ENCODE assay signal across 1 cellular context in the genomic region with DNA sequence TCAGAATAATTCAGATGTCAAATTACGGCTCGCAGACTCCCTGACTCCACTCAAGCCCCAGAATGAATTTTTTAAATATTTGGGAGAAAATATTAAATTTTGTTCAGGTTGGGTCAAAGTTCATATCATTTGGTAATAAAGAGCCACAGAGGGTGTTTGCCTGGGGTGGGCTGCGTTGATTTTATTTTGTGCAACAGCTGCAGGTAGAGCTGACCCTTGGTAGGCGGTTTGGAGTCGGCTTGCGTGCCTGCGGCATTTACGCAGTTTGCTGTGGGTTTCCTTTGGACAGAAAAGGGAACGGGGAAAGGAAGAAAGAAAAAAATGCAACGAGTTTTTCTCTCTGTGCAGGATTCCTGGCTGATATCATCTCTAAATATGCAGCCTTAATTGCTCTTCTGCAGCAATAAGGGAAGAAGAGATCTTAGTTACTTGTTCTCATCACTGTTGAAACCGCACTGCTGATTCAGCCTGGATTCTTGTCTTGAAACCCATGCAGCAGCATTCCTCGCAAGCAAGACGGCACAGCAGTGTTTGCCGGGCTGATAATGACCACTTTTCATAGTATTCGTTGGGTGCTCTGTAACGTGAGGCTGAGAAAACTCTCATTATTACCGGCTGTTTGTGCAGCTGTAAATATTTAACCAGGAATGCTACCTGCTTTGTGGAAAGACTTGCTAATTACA.
TF ChIP-seq lines count a peak whose summit lies in the region.

No MANE protein-coding gene starts in this region.

TF ChIP-seq in HepG2, 621 proteins besides CTCF, POLR2A, EP300 and RAD21 (continued from another document and continues in another):
- TF ChIP-seq, protein P1, sequence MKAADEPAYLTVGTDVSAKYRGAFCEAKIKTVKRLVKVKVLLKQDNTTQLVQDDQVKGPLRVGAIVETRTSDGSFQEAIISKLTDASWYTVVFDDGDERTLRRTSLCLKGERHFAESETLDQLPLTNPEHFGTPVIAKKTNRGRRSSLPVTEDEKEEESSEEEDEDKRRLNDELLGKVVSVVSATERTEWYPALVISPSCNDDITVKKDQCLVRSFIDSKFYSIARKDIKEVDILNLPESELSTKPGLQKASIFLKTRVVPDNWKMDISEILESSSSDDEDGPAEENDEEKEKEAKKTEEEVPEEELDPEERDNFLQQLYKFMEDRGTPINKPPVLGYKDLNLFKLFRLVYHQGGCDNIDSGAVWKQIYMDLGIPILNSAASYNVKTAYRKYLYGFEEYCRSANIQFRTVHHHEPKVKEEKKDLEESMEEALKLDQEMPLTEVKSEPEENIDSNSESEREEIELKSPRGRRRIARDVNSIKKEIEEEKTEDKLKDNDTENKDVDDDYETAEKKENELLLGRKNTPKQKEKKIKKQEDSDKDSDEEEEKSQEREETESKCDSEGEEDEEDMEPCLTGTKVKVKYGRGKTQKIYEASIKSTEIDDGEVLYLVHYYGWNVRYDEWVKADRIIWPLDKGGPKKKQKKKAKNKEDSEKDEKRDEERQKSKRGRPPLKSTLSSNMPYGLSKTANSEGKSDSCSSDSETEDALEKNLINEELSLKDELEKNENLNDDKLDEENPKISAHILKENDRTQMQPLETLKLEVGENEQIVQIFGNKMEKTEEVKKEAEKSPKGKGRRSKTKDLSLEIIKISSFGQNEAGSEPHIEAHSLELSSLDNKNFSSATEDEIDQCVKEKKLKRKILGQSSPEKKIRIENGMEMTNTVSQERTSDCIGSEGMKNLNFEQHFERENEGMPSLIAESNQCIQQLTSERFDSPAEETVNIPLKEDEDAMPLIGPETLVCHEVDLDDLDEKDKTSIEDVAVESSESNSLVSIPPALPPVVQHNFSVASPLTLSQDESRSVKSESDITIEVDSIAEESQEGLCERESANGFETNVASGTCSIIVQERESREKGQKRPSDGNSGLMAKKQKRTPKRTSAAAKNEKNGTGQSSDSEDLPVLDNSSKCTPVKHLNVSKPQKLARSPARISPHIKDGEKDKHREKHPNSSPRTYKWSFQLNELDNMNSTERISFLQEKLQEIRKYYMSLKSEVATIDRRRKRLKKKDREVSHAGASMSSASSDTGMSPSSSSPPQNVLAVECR (CRISPR knock-in tag; IDR thresholded peaks at IDR 0.05; ENCODE audit: borderline replicate concordance), result no peak; the same call in 1 of the 2 replicates
- TF ChIP-seq HDAC2 (CRISPR knock-in tag; IDR thresholded peaks at IDR 0.05) (peak; percentile 74; the same call in 1 of the 2 replicates), SETDB1 (CRISPR knock-in tag; IDR thresholded peaks at IDR 0.05; ENCODE audit: borderline replicate concordance) (no peak), ZNF143 (CRISPR knock-in tag; IDR thresholded peaks at IDR 0.05) (no peak), ZNF431 (CRISPR knock-in tag; IDR thresholded peaks at IDR 0.05; ENCODE audit: borderline replicate concordance, low read depth) (no peak), ZSCAN9 (CRISPR knock-in tag; IDR thresholded peaks at IDR 0.05; ENCODE audit: borderline replicate concordance) (0 out of 2 replicates have a peak, but pooled peaks have one; percentile 22), FIP1L1 (IDR thresholded peaks at IDR 0.05; ENCODE audit: borderline replicate concordance, insufficient read depth, low read depth, low read length) (no peak), JUNB (CRISPR knock-in tag; IDR thresholded peaks at IDR 0.05; ENCODE audit: borderline replicate concordance) (no peak), PITX1 (CRISPR knock-in tag; IDR thresholded peaks at IDR 0.05) (no peak), JUN (CRISPR knock-in tag; IDR thresholded peaks at IDR 0.05) (0 out of 2 replicates have a peak, but pooled peaks have one; percentile 46), U2AF2 (IDR thresholded peaks at IDR 0.05; ENCODE audit: low read depth, low read length) (no peak), GPN1 (CRISPR knock-in tag; IDR thresholded peaks at IDR 0.05; ENCODE audit: borderline replicate concordance) (no peak), ZNF704 (CRISPR knock-in tag; IDR thresholded peaks at IDR 0.05; ENCODE audit: borderline replicate concordance) (no peak), ZNF274 (CRISPR knock-in tag; IDR thresholded peaks at IDR 0.05) (no peak), POGZ (CRISPR knock-in tag; IDR thresholded peaks at IDR 0.05) (peak; percentile 28; the same call in 1 of the 2 replicates), TP53 (CRISPR knock-in tag; conservative IDR thresholded peaks at IDR 0.05) (no peak), MIXL1 (CRISPR knock-in tag; IDR thresholded peaks at IDR 0.05) (peak; percentile 54; the same call in 1 of the 2 replicates), ZBTB33 (CRISPR knock-in tag; IDR thresholded peaks at IDR 0.05) (peak; percentile 43; the same call in 1 of the 2 replicates), SALL1 (CRISPR knock-in tag; IDR thresholded peaks at IDR 0.05) (peak; percentile 9; the same call in 1 of the 2 replicates), ZNF350 (CRISPR knock-in tag; IDR thresholded peaks at IDR 0.05; ENCODE audit: borderline replicate concordance, low read depth) (no peak), ZNF317 (CRISPR knock-in tag; IDR thresholded peaks at IDR 0.05) (no peak), CREBL2 (CRISPR knock-in tag; IDR thresholded peaks at IDR 0.05; ENCODE audit: borderline replicate concordance) (no peak), TSC22D2 (CRISPR knock-in tag; IDR thresholded peaks at IDR 0.05; ENCODE audit: borderline replicate concordance) (0 out of 2 replicates have a peak, but pooled peaks have one; percentile 38), NFIB (CRISPR knock-in tag; IDR thresholded peaks at IDR 0.05; ENCODE audit: borderline replicate concordance) (no peak), ZGPAT (CRISPR knock-in tag; IDR thresholded peaks at IDR 0.05) (peak; percentile 47; the same call in 1 of the 2 replicates), ZNF792 (CRISPR knock-in tag; IDR thresholded peaks at IDR 0.05) (peak; percentile 45; the same call in 1 of the 2 replicates), HNRNPLL (IDR thresholded peaks at IDR 0.05; ENCODE audit: low read depth, low read length, poor library complexity, severe bottlenecking) (no peak), ZBTB46 (CRISPR knock-in tag; IDR thresholded peaks at IDR 0.05; ENCODE audit: borderline replicate concordance) (no peak), PLRG1 (conservative IDR thresholded peaks at IDR 0.05) (no peak), ISX (CRISPR knock-in tag; conservative IDR thresholded peaks at IDR 0.05) (no peak), FOSL2 (CRISPR knock-in tag; IDR thresholded peaks at IDR 0.05) (peak; percentile 49), ZNF713 (CRISPR knock-in tag; IDR thresholded peaks at IDR 0.05) (no peak), ZBTB20 (CRISPR knock-in tag; IDR thresholded peaks at IDR 0.05; ENCODE audit: borderline replicate concordance, low read depth) (0 out of 2 replicates have a peak, but pooled peaks have one; percentile 6), SP4 (CRISPR knock-in tag; IDR thresholded peaks at IDR 0.05) (0 out of 2 replicates have a peak, but pooled peaks have one; percentile 24), ZNF335 (CRISPR knock-in tag; IDR thresholded peaks at IDR 0.05) (no peak)
- TF ChIP-seq, protein P2, sequence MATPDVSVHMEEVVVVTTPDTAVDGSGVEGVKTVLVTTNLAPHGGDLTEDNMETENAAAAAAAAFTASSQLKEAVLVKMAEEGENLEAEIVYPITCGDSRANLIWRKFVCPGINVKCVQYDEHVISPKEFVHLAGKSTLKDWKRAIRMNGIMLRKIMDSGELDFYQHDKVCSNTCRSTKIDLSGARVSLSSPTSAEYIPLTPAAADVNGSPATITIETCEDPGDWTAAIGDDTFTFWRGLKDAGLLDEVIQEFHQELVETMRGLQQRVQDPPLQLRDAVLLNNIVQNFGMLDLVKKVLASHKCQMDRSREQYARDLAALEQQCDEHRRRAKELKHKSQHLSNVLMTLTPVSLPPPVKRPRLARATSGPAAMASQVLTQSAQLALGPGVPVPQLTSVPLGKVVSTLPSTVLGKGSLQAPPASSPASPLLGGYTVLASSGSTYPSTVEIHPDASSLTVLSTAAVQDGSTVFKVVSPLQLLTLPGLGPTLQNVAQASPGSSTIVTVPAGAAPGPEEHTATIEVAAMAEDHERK (CRISPR knock-in tag; IDR thresholded peaks at IDR 0.05; ENCODE audit: low read depth), result no peak
- TF ChIP-seq, protein P3, sequence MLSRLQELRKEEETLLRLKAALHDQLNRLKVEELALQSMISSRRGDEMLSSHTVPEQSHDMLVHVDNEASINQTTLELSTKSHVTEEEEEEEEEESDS (CRISPR knock-in tag; IDR thresholded peaks at IDR 0.05; ENCODE audit: borderline replicate concordance), result no peak
- TF ChIP-seq, protein P4, sequence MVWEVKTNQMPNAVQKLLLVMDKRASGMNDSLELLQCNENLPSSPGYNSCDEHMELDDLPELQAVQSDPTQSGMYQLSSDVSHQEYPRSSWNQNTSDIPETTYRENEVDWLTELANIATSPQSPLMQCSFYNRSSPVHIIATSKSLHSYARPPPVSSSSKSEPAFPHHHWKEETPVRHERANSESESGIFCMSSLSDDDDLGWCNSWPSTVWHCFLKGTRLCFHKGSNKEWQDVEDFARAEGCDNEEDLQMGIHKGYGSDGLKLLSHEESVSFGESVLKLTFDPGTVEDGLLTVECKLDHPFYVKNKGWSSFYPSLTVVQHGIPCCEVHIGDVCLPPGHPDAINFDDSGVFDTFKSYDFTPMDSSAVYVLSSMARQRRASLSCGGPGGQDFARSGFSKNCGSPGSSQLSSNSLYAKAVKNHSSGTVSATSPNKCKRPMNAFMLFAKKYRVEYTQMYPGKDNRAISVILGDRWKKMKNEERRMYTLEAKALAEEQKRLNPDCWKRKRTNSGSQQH (CRISPR knock-in tag; IDR thresholded peaks at IDR 0.05; ENCODE audit: low read depth), result no peak
- TF ChIP-seq, protein P5, sequence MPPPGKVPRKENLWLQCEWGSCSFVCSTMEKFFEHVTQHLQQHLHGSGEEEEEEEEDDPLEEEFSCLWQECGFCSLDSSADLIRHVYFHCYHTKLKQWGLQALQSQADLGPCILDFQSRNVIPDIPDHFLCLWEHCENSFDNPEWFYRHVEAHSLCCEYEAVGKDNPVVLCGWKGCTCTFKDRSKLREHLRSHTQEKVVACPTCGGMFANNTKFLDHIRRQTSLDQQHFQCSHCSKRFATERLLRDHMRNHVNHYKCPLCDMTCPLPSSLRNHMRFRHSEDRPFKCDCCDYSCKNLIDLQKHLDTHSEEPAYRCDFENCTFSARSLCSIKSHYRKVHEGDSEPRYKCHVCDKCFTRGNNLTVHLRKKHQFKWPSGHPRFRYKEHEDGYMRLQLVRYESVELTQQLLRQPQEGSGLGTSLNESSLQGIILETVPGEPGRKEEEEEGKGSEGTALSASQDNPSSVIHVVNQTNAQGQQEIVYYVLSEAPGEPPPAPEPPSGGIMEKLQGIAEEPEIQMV (CRISPR knock-in tag; IDR thresholded peaks at IDR 0.05; ENCODE audit: low read depth), result no peak
- TF ChIP-seq, protein P6, sequence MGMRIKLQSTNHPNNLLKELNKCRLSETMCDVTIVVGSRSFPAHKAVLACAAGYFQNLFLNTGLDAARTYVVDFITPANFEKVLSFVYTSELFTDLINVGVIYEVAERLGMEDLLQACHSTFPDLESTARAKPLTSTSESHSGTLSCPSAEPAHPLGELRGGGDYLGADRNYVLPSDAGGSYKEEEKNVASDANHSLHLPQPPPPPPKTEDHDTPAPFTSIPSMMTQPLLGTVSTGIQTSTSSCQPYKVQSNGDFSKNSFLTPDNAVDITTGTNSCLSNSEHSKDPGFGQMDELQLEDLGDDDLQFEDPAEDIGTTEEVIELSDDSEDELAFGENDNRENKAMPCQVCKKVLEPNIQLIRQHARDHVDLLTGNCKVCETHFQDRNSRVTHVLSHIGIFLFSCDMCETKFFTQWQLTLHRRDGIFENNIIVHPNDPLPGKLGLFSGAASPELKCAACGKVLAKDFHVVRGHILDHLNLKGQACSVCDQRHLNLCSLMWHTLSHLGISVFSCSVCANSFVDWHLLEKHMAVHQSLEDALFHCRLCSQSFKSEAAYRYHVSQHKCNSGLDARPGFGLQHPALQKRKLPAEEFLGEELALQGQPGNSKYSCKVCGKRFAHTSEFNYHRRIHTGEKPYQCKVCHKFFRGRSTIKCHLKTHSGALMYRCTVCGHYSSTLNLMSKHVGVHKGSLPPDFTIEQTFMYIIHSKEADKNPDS (CRISPR knock-in tag; IDR thresholded peaks at IDR 0.05), result no peak
